8 cellular contexts compared by ENCODE assay signal in genomic region chr11:126415669-126416420, GRCh38.
DNase-seq lines count a peak whose midpoint lies in the region; ATAC-seq and TF ChIP-seq lines count a peak whose summit lies in the region.

No MANE protein-coding gene starts in this region.

- H3F3A ChIP-seq in GM23338 (replicated peaks; ENCODE audit: low read depth): 0 out of 2 replicates have a peak, but pooled peaks cover 3% of the 10 kb centered on the region

- H3K79me2 ChIP-seq in GM23338 (replicated peaks; ENCODE audit: insufficient read depth): no peaks in the 10 kb centered on the region

- ATAC-seq in GM23338 (peak; percentile 9; the same call in 1 of the 3 replicates), HG02973 (IDR thresholded peaks at IDR 0.05; ENCODE audit: unreplicated experiment) (no peak)

- 0 out of 2 replicates have a peak, but pooled peaks cover 3% of the 10 kb centered on the region for H3K27me3 ChIP-seq in GM23338 (ENCODE audit: insufficient read depth)

- H2AFZ ChIP-seq in GM23338: peak overlapping the region; percentile 89

- H3K9me2 ChIP-seq in GM23338 (ENCODE audit: insufficient read depth): no peaks in the 10 kb centered on the region

- DNase-seq in GM23338 (ENCODE audit: low spot score): no peak
- DNase-seq in MCF 10A (ENCODE audit: unreplicated experiment): no peak
- DNase-seq in left kidney (ENCODE audit: low read depth, low spot score): peak; percentile 82
- DNase-seq in activated CD8-positive, alpha-beta memory T cell treated with anti-CD3 and anti-CD28 coated beads for 24 hours: no peak
- no peak for DNase-seq in SW 1271 (lab: John Stamatoyannopoulos, UW)
- DNase-seq in dedifferentiated amniotic fluid mesenchymal stem cell (ENCODE audit: extremely low spot score): no peak

- intact Hi-C loops in MCF 10A (cut with micrococcal nuclease): no loop called here

- H3K27me3 Mint-ChIP-seq in GM23338 (ENCODE audit: insufficient read depth, low read depth, poor library complexity) (peaks cover 12% of the 10 kb centered on the region), MCF 10A (ENCODE audit: insufficient read depth, unreplicated experiment) (no peaks in the 10 kb centered on the region)

- H3K36me3 Mint-ChIP-seq in GM23338 (ENCODE audit: low read depth) (peaks cover 5% of the 10 kb centered on the region; the same call in 2 of the 3 replicates), MCF 10A (ENCODE audit: insufficient read depth, unreplicated experiment) (peaks cover 13% of the 10 kb centered on the region)

- peak overlapping the region; percentile 65 for H3K4me3 Mint-ChIP-seq in GM23338
- no peak overlapping the region for H3K4me3 Mint-ChIP-seq in MCF 10A (ENCODE audit: unreplicated experiment)

- H3K4me1 Mint-ChIP-seq in GM23338: peaks cover 8% of the 10 kb centered on the region
- no peaks in the 10 kb centered on the region for H3K4me1 Mint-ChIP-seq in MCF 10A (ENCODE audit: insufficient read depth, unreplicated experiment)

- no peak overlapping the region for H3K27ac Mint-ChIP-seq in GM23338
- peak overlapping the region; percentile 23 for H3K27ac Mint-ChIP-seq in MCF 10A (ENCODE audit: low read depth, unreplicated experiment)

- POLR2A ChIA-PET in MCF 10A (lab: Yijun Ruan, JAX): no interaction called here

- H3K9me3 Mint-ChIP-seq in GM23338: no peaks in the 10 kb centered on the region
- H3K9me3 Mint-ChIP-seq in MCF 10A (ENCODE audit: unreplicated experiment): no peaks in the 10 kb centered on the region

- TF ChIP-seq CTCF in GM23338 (conservative IDR thresholded peaks at IDR 0.05; ENCODE audit: low read depth in 2 of 2): no peak
- TF ChIP-seq CTCF in MCF 10A (IDR thresholded peaks at IDR 0.05; ENCODE audit: unreplicated experiment): no peak

- H3K36me3 ChIP-seq in GM23338 (ENCODE audit: insufficient read depth): no peaks in the 10 kb centered on the region

- CTCF ChIA-PET in MCF 10A (lab: Yijun Ruan, JAX): interaction anchor here (0.6 to 3.2 kb wide), 4 partner anchors 16 to 100 kb away, joined by 3 to 13 read pairs (median 4); no protein-coding TSS in a partner anchor

- peak overlapping the region; percentile 56 for H3K4me3 ChIP-seq in GM23338
- peak overlapping the region in 5 of 7 experiments; percentile 23 to 42 (median 32) for H3K4me3 ChIP-seq in skin epidermis

- H3K4me2 ChIP-seq in GM23338: peak overlapping the region; percentile 71

- no TSS peak for BruUV-seq in MCF 10A (replicated peaks; lab: Mats Ljungman, UMichigan)

- peaks cover 11% of the 10 kb centered on the region; the same call in 1 of the 2 replicates for H3K4me1 ChIP-seq in GM23338 (ENCODE audit: insufficient read depth)

- no peaks in the 10 kb centered on the region for H4K20me1 ChIP-seq in GM23338 (replicated peaks; ENCODE audit: insufficient read depth)

- no peak overlapping the region for H3K27ac ChIP-seq in GM23338 (ENCODE audit: low read depth)
- peak overlapping the region in 20 of 21 experiments; percentile 25 to 91 (median 76) for H3K27ac ChIP-seq in skin epidermis

TF ChIP-seq in GM23338, 12 proteins besides CTCF, POLR2A, EP300 and RAD21:
- no peak for TF ChIP-seq STAT1 (IDR thresholded peaks at IDR 0.05; ENCODE audit: unreplicated experiment)
- TF ChIP-seq, protein P1, sequence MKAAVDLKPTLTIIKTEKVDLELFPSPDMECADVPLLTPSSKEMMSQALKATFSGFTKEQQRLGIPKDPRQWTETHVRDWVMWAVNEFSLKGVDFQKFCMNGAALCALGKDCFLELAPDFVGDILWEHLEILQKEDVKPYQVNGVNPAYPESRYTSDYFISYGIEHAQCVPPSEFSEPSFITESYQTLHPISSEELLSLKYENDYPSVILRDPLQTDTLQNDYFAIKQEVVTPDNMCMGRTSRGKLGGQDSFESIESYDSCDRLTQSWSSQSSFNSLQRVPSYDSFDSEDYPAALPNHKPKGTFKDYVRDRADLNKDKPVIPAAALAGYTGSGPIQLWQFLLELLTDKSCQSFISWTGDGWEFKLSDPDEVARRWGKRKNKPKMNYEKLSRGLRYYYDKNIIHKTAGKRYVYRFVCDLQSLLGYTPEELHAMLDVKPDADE (IDR thresholded peaks at IDR 0.05): no peak
- TF ChIP-seq ZNF331 (CRISPR knock-in tag; IDR thresholded peaks at IDR 0.05; ENCODE audit: low read depth): no peak
- TF ChIP-seq EZH2phosphoT487 (IDR thresholded peaks at IDR 0.05; ENCODE audit: unreplicated experiment): no peak
- no peak for TF ChIP-seq NANOG (IDR thresholded peaks at IDR 0.05; ENCODE audit: borderline replicate concordance)
